Comparison of ENCODE assay signal across 1 cellular context in the genomic region with DNA sequence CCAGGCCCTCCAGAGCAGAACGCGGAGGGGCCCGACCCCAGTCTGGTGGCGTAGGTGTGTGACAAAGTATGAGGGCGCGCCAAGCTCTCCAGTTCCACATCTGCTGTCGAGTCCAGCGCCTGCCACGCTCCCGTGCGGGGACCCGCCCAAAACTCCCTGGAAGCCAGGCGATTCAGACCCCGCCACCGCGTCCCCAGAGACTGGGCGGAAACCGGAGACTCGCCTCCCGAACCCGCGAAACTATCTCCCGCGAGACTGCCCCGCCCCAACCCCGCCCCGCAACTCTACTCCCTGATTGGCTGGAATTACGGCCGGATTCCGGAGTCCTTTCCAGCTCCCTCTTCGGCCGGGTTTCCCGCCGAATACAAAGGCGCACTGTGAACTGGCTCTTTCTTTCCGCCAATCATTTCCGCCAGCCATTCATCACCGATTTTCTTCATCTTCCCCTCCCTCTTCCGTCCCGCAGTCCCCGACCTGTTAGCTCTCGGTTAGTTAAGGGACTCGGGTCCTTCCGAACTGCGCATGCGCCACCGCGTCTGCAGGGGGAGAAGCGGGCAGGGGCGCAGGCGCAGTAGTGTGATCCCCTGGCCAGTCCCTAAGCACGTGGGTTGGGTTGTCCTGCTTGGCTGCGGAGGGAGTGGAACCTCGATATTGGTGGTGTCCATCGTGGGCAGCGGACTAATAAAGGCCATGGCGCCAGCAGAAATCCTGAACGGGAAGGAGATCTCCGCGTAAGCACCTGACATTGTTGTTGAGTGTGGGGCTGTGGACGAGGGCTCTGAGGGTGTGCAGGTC.
A peak's percentile ranks its signal among the peaks of the same experiment; 100 is the strongest.
TF ChIP-seq lines count a peak whose summit lies in the region.

A gene (plus strand): TSS at position 616 of the 795 bp plus-strand sequence. CDS start 75 bp downstream, at position 691.

TF ChIP-seq in K562, 482 proteins besides CTCF, POLR2A, EP300 and RAD21 (continued from another document and continues in another):
- TF ChIP-seq, protein P1, sequence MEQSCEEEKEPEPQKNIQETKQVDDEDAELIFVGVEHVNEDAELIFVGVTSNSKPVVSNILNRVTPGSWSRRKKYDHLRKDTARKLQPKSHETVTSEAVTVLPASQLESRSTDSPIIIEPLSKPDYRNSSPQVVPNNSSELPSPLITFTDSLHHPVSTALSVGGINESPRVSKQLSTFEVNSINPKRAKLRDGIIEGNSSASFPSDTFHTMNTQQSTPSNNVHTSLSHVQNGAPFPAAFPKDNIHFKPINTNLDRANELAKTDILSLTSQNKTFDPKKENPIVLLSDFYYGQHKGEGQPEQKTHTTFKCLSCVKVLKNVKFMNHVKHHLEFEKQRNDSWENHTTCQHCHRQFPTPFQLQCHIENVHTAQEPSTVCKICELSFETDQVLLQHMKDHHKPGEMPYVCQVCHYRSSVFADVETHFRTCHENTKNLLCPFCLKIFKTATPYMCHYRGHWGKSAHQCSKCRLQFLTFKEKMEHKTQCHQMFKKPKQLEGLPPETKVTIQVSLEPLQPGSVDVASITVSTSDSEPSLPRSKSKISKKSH (CRISPR knock-in tag; IDR thresholded peaks at IDR 0.05), result no peak
- TF ChIP-seq HDAC8 (tag; IDR thresholded peaks at IDR 0.05) (no peak), ZBED1 (IDR thresholded peaks at IDR 0.05) (peak; percentile 48; the same call in 1 of the 2 replicates), ARID2 (IDR thresholded peaks at IDR 0.05) (no peak), TAF9B (IDR thresholded peaks at IDR 0.05; ENCODE audit: partially characterized antibody) (peak; percentile 9), PHF8 (IDR thresholded peaks at IDR 0.05; ENCODE audit: borderline replicate concordance, low read length) (peak; percentile 72), KLF6 (CRISPR knock-in tag; IDR thresholded peaks at IDR 0.05; ENCODE audit: borderline replicate concordance) (peak; percentile 51; the same call in 1 of the 2 replicates), POLR2H (tag; IDR thresholded peaks at IDR 0.05; ENCODE audit: low read depth) (peak; percentile 73), EP400 (IDR thresholded peaks at IDR 0.05) (peak; percentile 80), ERF (CRISPR knock-in tag; IDR thresholded peaks at IDR 0.05) (0 out of 2 replicates have a peak, but pooled peaks have one; percentile 30), RNF2 (IDR thresholded peaks at IDR 0.05) (peak; percentile 11; the same call in 1 of the 2 replicates), HDAC1 (IDR thresholded peaks at IDR 0.05) (peak in 1 of 2 experiments; percentile 92; a peak in 2 of 4 replicates), SMAD1 (IDR thresholded peaks at IDR 0.05; ENCODE audit: low read depth, low read length, partially characterized antibody) (no peak), KDM5B (IDR thresholded peaks at IDR 0.05; ENCODE audit: insufficient replicate concordance, low read depth, low read length) (peak; percentile 44), GABPA (tag; conservative IDR thresholded peaks at IDR 0.05; ENCODE audit: low read depth) (peak; percentile 67)
- TF ChIP-seq, protein P2, sequence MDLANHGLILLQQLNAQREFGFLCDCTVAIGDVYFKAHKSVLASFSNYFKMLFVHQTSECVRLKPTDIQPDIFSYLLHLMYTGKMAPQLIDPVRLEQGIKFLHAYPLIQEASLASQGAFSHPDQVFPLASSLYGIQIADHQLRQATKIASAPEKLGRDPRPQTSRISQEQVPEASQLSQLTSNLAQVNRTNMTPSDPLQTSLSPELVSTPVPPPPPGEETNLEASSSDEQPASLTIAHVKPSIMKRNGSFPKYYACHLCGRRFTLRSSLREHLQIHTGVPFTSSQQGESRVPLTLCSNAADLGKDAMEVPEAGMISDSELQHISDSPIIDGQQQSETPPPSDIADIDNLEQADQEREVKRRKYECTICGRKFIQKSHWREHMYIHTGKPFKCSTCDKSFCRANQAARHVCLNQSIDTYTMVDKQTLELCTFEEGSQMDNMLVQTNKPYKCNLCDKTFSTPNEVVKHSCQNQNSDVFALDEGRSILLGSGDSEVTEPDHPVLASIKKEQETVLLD (IDR thresholded peaks at IDR 0.05), result peak; percentile 99
- TF ChIP-seq, protein P3, sequence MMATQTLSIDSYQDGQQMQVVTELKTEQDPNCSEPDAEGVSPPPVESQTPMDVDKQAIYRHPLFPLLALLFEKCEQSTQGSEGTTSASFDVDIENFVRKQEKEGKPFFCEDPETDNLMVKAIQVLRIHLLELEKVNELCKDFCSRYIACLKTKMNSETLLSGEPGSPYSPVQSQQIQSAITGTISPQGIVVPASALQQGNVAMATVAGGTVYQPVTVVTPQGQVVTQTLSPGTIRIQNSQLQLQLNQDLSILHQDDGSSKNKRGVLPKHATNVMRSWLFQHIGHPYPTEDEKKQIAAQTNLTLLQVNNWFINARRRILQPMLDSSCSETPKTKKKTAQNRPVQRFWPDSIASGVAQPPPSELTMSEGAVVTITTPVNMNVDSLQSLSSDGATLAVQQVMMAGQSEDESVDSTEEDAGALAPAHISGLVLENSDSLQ (IDR thresholded peaks at IDR 0.05), result peak; percentile 98
- TF ChIP-seq, protein P4, sequence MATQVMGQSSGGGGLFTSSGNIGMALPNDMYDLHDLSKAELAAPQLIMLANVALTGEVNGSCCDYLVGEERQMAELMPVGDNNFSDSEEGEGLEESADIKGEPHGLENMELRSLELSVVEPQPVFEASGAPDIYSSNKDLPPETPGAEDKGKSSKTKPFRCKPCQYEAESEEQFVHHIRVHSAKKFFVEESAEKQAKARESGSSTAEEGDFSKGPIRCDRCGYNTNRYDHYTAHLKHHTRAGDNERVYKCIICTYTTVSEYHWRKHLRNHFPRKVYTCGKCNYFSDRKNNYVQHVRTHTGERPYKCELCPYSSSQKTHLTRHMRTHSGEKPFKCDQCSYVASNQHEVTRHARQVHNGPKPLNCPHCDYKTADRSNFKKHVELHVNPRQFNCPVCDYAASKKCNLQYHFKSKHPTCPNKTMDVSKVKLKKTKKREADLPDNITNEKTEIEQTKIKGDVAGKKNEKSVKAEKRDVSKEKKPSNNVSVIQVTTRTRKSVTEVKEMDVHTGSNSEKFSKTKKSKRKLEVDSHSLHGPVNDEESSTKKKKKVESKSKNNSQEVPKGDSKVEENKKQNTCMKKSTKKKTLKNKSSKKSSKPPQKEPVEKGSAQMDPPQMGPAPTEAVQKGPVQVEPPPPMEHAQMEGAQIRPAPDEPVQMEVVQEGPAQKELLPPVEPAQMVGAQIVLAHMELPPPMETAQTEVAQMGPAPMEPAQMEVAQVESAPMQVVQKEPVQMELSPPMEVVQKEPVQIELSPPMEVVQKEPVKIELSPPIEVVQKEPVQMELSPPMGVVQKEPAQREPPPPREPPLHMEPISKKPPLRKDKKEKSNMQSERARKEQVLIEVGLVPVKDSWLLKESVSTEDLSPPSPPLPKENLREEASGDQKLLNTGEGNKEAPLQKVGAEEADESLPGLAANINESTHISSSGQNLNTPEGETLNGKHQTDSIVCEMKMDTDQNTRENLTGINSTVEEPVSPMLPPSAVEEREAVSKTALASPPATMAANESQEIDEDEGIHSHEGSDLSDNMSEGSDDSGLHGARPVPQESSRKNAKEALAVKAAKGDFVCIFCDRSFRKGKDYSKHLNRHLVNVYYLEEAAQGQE (CRISPR knock-in tag; IDR thresholded peaks at IDR 0.05; ENCODE audit: low read depth), result no peak
- TF ChIP-seq, protein P5, sequence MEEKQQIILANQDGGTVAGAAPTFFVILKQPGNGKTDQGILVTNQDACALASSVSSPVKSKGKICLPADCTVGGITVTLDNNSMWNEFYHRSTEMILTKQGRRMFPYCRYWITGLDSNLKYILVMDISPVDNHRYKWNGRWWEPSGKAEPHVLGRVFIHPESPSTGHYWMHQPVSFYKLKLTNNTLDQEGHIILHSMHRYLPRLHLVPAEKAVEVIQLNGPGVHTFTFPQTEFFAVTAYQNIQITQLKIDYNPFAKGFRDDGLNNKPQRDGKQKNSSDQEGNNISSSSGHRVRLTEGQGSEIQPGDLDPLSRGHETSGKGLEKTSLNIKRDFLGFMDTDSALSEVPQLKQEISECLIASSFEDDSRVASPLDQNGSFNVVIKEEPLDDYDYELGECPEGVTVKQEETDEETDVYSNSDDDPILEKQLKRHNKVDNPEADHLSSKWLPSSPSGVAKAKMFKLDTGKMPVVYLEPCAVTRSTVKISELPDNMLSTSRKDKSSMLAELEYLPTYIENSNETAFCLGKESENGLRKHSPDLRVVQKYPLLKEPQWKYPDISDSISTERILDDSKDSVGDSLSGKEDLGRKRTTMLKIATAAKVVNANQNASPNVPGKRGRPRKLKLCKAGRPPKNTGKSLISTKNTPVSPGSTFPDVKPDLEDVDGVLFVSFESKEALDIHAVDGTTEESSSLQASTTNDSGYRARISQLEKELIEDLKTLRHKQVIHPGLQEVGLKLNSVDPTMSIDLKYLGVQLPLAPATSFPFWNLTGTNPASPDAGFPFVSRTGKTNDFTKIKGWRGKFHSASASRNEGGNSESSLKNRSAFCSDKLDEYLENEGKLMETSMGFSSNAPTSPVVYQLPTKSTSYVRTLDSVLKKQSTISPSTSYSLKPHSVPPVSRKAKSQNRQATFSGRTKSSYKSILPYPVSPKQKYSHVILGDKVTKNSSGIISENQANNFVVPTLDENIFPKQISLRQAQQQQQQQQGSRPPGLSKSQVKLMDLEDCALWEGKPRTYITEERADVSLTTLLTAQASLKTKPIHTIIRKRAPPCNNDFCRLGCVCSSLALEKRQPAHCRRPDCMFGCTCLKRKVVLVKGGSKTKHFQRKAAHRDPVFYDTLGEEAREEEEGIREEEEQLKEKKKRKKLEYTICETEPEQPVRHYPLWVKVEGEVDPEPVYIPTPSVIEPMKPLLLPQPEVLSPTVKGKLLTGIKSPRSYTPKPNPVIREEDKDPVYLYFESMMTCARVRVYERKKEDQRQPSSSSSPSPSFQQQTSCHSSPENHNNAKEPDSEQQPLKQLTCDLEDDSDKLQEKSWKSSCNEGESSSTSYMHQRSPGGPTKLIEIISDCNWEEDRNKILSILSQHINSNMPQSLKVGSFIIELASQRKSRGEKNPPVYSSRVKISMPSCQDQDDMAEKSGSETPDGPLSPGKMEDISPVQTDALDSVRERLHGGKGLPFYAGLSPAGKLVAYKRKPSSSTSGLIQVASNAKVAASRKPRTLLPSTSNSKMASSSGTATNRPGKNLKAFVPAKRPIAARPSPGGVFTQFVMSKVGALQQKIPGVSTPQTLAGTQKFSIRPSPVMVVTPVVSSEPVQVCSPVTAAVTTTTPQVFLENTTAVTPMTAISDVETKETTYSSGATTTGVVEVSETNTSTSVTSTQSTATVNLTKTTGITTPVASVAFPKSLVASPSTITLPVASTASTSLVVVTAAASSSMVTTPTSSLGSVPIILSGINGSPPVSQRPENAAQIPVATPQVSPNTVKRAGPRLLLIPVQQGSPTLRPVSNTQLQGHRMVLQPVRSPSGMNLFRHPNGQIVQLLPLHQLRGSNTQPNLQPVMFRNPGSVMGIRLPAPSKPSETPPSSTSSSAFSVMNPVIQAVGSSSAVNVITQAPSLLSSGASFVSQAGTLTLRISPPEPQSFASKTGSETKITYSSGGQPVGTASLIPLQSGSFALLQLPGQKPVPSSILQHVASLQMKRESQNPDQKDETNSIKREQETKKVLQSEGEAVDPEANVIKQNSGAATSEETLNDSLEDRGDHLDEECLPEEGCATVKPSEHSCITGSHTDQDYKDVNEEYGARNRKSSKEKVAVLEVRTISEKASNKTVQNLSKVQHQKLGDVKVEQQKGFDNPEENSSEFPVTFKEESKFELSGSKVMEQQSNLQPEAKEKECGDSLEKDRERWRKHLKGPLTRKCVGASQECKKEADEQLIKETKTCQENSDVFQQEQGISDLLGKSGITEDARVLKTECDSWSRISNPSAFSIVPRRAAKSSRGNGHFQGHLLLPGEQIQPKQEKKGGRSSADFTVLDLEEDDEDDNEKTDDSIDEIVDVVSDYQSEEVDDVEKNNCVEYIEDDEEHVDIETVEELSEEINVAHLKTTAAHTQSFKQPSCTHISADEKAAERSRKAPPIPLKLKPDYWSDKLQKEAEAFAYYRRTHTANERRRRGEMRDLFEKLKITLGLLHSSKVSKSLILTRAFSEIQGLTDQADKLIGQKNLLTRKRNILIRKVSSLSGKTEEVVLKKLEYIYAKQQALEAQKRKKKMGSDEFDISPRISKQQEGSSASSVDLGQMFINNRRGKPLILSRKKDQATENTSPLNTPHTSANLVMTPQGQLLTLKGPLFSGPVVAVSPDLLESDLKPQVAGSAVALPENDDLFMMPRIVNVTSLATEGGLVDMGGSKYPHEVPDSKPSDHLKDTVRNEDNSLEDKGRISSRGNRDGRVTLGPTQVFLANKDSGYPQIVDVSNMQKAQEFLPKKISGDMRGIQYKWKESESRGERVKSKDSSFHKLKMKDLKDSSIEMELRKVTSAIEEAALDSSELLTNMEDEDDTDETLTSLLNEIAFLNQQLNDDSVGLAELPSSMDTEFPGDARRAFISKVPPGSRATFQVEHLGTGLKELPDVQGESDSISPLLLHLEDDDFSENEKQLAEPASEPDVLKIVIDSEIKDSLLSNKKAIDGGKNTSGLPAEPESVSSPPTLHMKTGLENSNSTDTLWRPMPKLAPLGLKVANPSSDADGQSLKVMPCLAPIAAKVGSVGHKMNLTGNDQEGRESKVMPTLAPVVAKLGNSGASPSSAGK (IDR thresholded peaks at IDR 0.05), result peak; percentile 97
- TF ChIP-seq, protein P6, sequence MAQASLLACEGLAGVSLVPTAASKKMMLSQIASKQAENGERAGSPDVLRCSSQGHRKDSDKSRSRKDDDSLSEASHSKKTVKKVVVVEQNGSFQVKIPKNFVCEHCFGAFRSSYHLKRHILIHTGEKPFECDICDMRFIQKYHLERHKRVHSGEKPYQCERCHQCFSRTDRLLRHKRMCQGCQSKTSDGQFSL (CRISPR knock-in tag; IDR thresholded peaks at IDR 0.05), result peak; percentile 18; the same call in 1 of the 2 replicates
- TF ChIP-seq, protein P6 (tag; IDR thresholded peaks at IDR 0.05), result no peak
- TF ChIP-seq, protein P7, sequence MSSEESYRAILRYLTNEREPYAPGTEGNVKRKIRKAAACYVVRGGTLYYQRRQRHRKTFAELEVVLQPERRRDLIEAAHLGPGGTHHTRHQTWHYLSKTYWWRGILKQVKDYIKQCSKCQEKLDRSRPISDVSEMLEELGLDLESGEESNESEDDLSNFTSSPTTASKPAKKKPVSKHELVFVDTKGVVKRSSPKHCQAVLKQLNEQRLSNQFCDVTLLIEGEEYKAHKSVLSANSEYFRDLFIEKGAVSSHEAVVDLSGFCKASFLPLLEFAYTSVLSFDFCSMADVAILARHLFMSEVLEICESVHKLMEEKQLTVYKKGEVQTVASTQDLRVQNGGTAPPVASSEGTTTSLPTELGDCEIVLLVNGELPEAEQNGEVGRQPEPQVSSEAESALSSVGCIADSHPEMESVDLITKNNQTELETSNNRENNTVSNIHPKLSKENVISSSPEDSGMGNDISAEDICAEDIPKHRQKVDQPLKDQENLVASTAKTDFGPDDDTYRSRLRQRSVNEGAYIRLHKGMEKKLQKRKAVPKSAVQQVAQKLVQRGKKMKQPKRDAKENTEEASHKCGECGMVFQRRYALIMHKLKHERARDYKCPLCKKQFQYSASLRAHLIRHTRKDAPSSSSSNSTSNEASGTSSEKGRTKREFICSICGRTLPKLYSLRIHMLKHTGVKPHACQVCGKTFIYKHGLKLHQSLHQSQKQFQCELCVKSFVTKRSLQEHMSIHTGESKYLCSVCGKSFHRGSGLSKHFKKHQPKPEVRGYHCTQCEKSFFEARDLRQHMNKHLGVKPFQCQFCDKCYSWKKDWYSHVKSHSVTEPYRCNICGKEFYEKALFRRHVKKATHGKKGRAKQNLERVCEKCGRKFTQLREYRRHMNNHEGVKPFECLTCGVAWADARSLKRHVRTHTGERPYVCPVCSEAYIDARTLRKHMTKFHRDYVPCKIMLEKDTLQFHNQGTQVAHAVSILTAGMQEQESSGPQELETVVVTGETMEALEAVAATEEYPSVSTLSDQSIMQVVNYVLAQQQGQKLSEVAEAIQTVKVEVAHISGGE (CRISPR knock-in tag; IDR thresholded peaks at IDR 0.05), result peak in 1 of 3 experiments; percentile 75; a peak in 2 of 6 replicates
